Comparison of ENCODE assay signal across 21 cellular contexts in the genomic region with DNA sequence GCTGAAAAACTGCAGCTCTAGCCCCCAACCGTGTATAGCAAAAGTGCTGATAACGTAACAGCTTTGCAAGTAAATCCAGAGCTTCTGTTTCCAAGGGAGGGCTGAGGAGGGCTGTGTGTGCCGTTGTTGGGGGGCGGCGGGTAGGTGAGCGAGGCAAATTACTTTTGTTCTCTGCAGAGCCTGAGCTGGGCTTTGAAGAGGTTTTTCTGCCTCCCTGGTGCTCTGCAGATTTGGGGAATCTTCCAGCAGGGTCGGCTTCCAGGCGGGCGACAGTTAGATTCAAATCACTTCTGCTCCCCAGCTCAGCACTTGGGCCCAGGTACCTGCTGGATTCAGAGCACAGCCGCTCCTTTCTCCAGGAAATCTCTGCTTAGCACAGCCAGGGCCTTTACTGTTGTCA.
"Had no signal": no experiment of that assay in that cellular context is flagged by ENCODE, and none has a peak within 500 bp of the region (broad histone marks: within the 10 kb centered on the region; RNA-seq: fewer than 3 reads in every experiment).

No MANE protein-coding gene starts in this region.

- H3K27ac Mint-ChIP-seq: activated CD4-positive, alpha-beta memory T cell treated with anti-CD3 and anti-CD28 coated beads, Interleukin-2, amount 10 ng/mL, durations not matched to agents 7 days and 5 days; activated CD4-positive, alpha-beta T cell treated with anti-CD3 and anti-CD28 coated beads, Interleukin-2, amount 10 ng/mL, durations not matched to agents 24 days and 14 days; activated naive CD4-positive, alpha-beta T cell treated with anti-CD3 and anti-CD28 coated beads, Interleukin-2, amount 10 ng/mL, durations not matched to agents 7 days and 5 days; activated T-cell treated with anti-CD3 and anti-CD28 coated beads, Interleukin-2, amount 50 U/mL, for 72 hours; dendritic cell treated with granulocyte-macrophage colony-stimulating factor and Interleukin-4, amounts not matched to agents 40 ng/mL and 50 ng/mL, for 4 days; memory B cell; nephron; stimulated activated naive CD8-positive, alpha-beta T cell treated with anti-CD3 and anti-CD28 coated beads, Interleukin-15, Interleukin-2, amounts not matched to agents 100 ng/mL and 50 ng/mL, for 24 hours had no signal

- H3K4me3 ChIP-seq: psoas muscle, thyroid gland, upper lobe of right lung had no signal

- H3K4me1 Mint-ChIP-seq: activated CD4-positive, alpha-beta memory T cell treated with anti-CD3 and anti-CD28 coated beads, Interleukin-2, amount 10 ng/mL, durations not matched to agents 7 days and 5 days; activated CD4-positive, alpha-beta T cell treated with anti-CD3 and anti-CD28 coated beads, Interleukin-2, amount 10 ng/mL, durations not matched to agents 24 days and 14 days; activated naive CD4-positive, alpha-beta T cell treated with anti-CD3 and anti-CD28 coated beads, Interleukin-2, amount 10 ng/mL, durations not matched to agents 7 days and 5 days; memory B cell had no signal

- ATAC-seq: activated CD4-positive, CD25-positive, alpha-beta regulatory T cell treated with anti-CD3 and anti-CD28 coated beads, Interleukin-2, amount 50 U/mL, for 24 hours; activated T-cell treated with anti-CD3 and anti-CD28 coated beads, Interleukin-2, amount 50 U/mL, for 72 hours; esophagus mucosa; psoas muscle; right cardiac atrium; upper lobe of right lung had no signal

- H3K4me3 Mint-ChIP-seq: activated CD4-positive, alpha-beta memory T cell treated with anti-CD3 and anti-CD28 coated beads, Interleukin-2, amount 10 ng/mL, durations not matched to agents 7 days and 5 days; activated CD4-positive, alpha-beta T cell treated with anti-CD3 and anti-CD28 coated beads, Interleukin-2, amount 10 ng/mL, durations not matched to agents 24 days and 14 days; activated naive CD4-positive, alpha-beta T cell treated with anti-CD3 and anti-CD28 coated beads, Interleukin-2, amount 10 ng/mL, durations not matched to agents 7 days and 5 days; activated T-cell treated with anti-CD3 and anti-CD28 coated beads, Interleukin-2, amount 50 U/mL, for 72 hours; dendritic cell treated with granulocyte-macrophage colony-stimulating factor and Interleukin-4, amounts not matched to agents 40 ng/mL and 50 ng/mL, for 4 days; memory B cell; nephron; stimulated activated naive CD8-positive, alpha-beta T cell treated with anti-CD3 and anti-CD28 coated beads, Interleukin-15, Interleukin-2, amounts not matched to agents 100 ng/mL and 50 ng/mL, for 24 hours had no signal

- H3K9me3 ChIP-seq: psoas muscle, thyroid gland, upper lobe of right lung had no signal

- H3K36me3 Mint-ChIP-seq: activated naive CD4-positive, alpha-beta T cell treated with anti-CD3 and anti-CD28 coated beads, Interleukin-2, amount 10 ng/mL, durations not matched to agents 7 days and 5 days; memory B cell had no signal

- H3K27me3 Mint-ChIP-seq: activated CD4-positive, alpha-beta memory T cell treated with anti-CD3 and anti-CD28 coated beads, Interleukin-2, amount 10 ng/mL, durations not matched to agents 7 days and 5 days; activated CD4-positive, alpha-beta T cell treated with anti-CD3 and anti-CD28 coated beads, Interleukin-2, amount 10 ng/mL, durations not matched to agents 24 days and 14 days; activated naive CD4-positive, alpha-beta T cell treated with anti-CD3 and anti-CD28 coated beads, Interleukin-2, amount 10 ng/mL, durations not matched to agents 7 days and 5 days; dendritic cell treated with granulocyte-macrophage colony-stimulating factor and Interleukin-4, amounts not matched to agents 40 ng/mL and 50 ng/mL, for 4 days; memory B cell; stimulated activated naive CD8-positive, alpha-beta T cell treated with anti-CD3 and anti-CD28 coated beads, Interleukin-15, Interleukin-2, amounts not matched to agents 100 ng/mL and 50 ng/mL, for 24 hours had no signal

- H3K27me3 ChIP-seq: thyroid gland, upper lobe of right lung had no signal

- H3K27ac ChIP-seq: psoas muscle, thyroid gland, upper lobe of right lung had no signal

- DNase-seq: activated CD4-positive, alpha-beta memory T cell treated with anti-CD3 and anti-CD28 coated beads, Interleukin-2, amount 10 ng/mL, durations not matched to agents 7 days and 5 days; activated CD4-positive, alpha-beta T cell treated with anti-CD3 and anti-CD28 coated beads, Interleukin-2, amount 10 ng/mL, durations not matched to agents 24 days and 14 days; activated effector memory CD4-positive, alpha-beta T cell treated with Interleukin-2 at 50 U/mL for 16 hours; activated naive CD4-positive, alpha-beta T cell treated with anti-CD3 and anti-CD28 coated beads, Interleukin-2, amount 10 ng/mL, durations not matched to agents 7 days and 5 days; activated T-cell treated with anti-CD3 and anti-CD28 coated beads, Interleukin-2, amount 50 U/mL, for 72 hours; effector memory CD4-positive, alpha-beta T cell; foreskin melanocyte; glutamatergic neuron; hippocampal formation; psoas muscle; right cardiac atrium; stimulated activated CD4-positive, alpha-beta T cell treated with anti-CD3 and anti-CD28 coated beads, Interleukin-12 subunit alpha, Interleukin-12 subunit beta, amount 100 ng/mL, for 4 hours; substantia nigra; thyroid gland; upper lobe of right lung had no signal

- H3K4me1 ChIP-seq: psoas muscle, thyroid gland, upper lobe of right lung had no signal

- H3K36me3 ChIP-seq: thyroid gland, upper lobe of right lung had no signal
